ENCODE assay signal across 16 cellular contexts in the genomic region with DNA sequence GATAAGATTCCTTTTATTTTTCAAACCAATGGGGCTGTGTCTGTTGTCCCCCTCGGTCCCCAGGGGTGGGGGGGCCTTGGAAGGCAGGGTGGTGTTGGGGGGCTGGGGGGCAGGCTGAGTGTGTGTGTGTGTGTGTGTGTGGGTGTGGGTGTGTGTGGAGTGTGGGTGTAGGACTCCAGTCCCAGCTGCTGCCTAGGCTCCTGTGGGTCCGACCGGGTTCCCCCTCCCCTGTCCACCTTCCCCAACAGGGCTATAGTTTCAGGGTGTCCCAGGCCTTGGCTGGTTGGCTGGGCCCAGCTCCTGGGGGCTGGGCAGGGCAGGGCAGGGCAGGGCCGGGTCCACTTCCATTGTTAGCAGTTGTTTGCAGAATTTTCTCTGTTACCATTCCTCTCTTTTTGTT. TPM values are rescaled to one million over a fixed set of nuclear protein-coding genes. Genes with fewer than 3 reads are reported as not detected.
DNase-seq lines count a peak whose midpoint lies in the region; ATAC-seq and TF ChIP-seq lines count a peak whose summit lies in the region.
"Had no signal": no experiment of that assay in that cellular context is flagged by ENCODE, and none has a peak within 500 bp of the region (broad histone marks: within the 10 kb centered on the region; RNA-seq: fewer than 3 reads in every experiment).

No MANE protein-coding gene starts in this region.

- no peak for ATAC-seq in activated CD8-positive, alpha-beta T cell treated with anti-CD3 and anti-CD28 coated beads for 36 hours
- ATAC-seq in naive B cell (ENCODE audit: low read depth in 2 of 2): no peak
- ATAC-seq: foreskin keratinocyte had no signal

- peaks cover 20% of the 10 kb centered on the region for H3K36me3 Mint-ChIP-seq in T-helper 2 cell treated with Interferon-gamma antibody and Interleukin-4, amounts not matched to agents 5 μg/mL and 100 μg/mL, for 36 hours (ENCODE audit: low read depth)
- peaks cover 21% of the 10 kb centered on the region for H3K36me3 Mint-ChIP-seq in activated CD8-positive, alpha-beta T cell treated with anti-CD3 and anti-CD28 coated beads for 36 hours (ENCODE audit: low read depth)
- peaks cover 8 to 13% of the 10 kb centered on the region in 2 donors for H3K36me3 Mint-ChIP-seq in naive B cell

- no peak for TF ChIP-seq CTCF in activated CD8-positive, alpha-beta T cell treated with anti-CD3 and anti-CD28 coated beads for 36 hours (IDR thresholded peaks at IDR 0.05)

- H3K4me1 Mint-ChIP-seq in T-helper 2 cell treated with Interferon-gamma antibody and Interleukin-4, amounts not matched to agents 5 μg/mL and 100 μg/mL, for 36 hours (ENCODE audit: low read depth): peaks cover 16% of the 10 kb centered on the region
- H3K4me1 Mint-ChIP-seq in activated CD8-positive, alpha-beta T cell treated with anti-CD3 and anti-CD28 coated beads for 36 hours (ENCODE audit: low read depth): peaks cover 32% of the 10 kb centered on the region
- peaks cover 24 to 42% (median 29%) of the 10 kb centered on the region in 3 donors for H3K4me1 Mint-ChIP-seq in naive B cell

- H3K27me3 Mint-ChIP-seq in T-helper 2 cell treated with Interferon-gamma antibody and Interleukin-4, amounts not matched to agents 5 μg/mL and 100 μg/mL, for 36 hours (ENCODE audit: low read depth): peaks cover 3% of the 10 kb centered on the region
- H3K27me3 Mint-ChIP-seq in activated CD8-positive, alpha-beta T cell treated with anti-CD3 and anti-CD28 coated beads for 36 hours: no peaks in the 10 kb centered on the region
- no peaks in the 10 kb centered on the region for H3K27me3 Mint-ChIP-seq in naive B cell
- H3K27me3 Mint-ChIP-seq: progenitor cell of endocrine pancreas had no signal

- H3K27me3 ChIP-seq in stomach smooth muscle (ENCODE audit: control insufficient read depth in 1 of 2, insufficient read depth in 2 of 2, low read length in 2 of 2): no peaks in the 10 kb centered on the region
- H3K27me3 ChIP-seq: foreskin keratinocyte, SJSA1 had no signal

- H3K36me3 ChIP-seq in stomach smooth muscle (ENCODE audit: control insufficient read depth in 2 of 2, insufficient read depth in 2 of 2, low read length in 2 of 2): peaks cover 6 to 8% of the 10 kb centered on the region in 2 donors

- DNase-seq in T-helper 2 cell treated with Interferon-gamma antibody and Interleukin-4, amounts not matched to agents 5 μg/mL and 100 μg/mL, for 36 hours (ENCODE audit: low spot score): no peak
- DNase-seq in T-helper 2 cell (no peak), naive B cell (no peak), SW480 (ENCODE audit: low spot score) (no peak), GOT3 (lab: John Stamatoyannopoulos, UW) (no peak), NCI-H748 (lab: John Stamatoyannopoulos, UW; ENCODE audit: unreplicated experiment) (no peak)
- no peak for DNase-seq in activated CD8-positive, alpha-beta T cell treated with anti-CD3 and anti-CD28 coated beads for 36 hours
- DNase-seq: effector CD8-positive, alpha-beta T cell; foreskin keratinocyte; stimulated activated CD4-positive, alpha-beta T cell treated with anti-CD3 and anti-CD28 coated beads, Interleukin-1b, Interleukin-23, amount 100 ng/mL, for 48 hours; stimulated activated CD8-positive, alpha-beta memory T cell treated with anti-CD3 and anti-CD28 coated beads, Interleukin-4, amount 100 ng/mL, for 48 hours; WERI-Rb-1 had no signal

- H3K9me3 ChIP-seq in stomach smooth muscle (ENCODE audit: control insufficient read depth in 2 of 2, low read length in 2 of 2): no peaks in the 10 kb centered on the region
- H3K9me3 ChIP-seq: SJSA1 had no signal

- POLR2A ChIA-PET in activated CD8-positive, alpha-beta T cell treated with anti-CD3 and anti-CD28 coated beads for 36 hours (lab: Charles Lee): no interaction called here

- CTCF ChIA-PET in activated CD8-positive, alpha-beta T cell treated with anti-CD3 and anti-CD28 coated beads for 36 hours (lab: Charles Lee): interaction anchor here (1.0 to 2.1 kb wide), 4 partner anchors 9 to 127 kb away, joined by 3 to 23 read pairs (median 8); no protein-coding TSS in a partner anchor

- peak overlapping the region; percentile 99 for H3K27ac ChIP-seq in stomach smooth muscle (ENCODE audit: low read length)
- H3K27ac ChIP-seq: SJSA1, WERI-Rb-1 had no signal

- peaks cover 33% of the 10 kb centered on the region for H3K4me1 ChIP-seq in stomach smooth muscle (ENCODE audit: control insufficient read depth, insufficient read depth, low read length)

- peak overlapping the region; percentile 12 for H3K4me3 Mint-ChIP-seq in T-helper 2 cell treated with Interferon-gamma antibody and Interleukin-4, amounts not matched to agents 5 μg/mL and 100 μg/mL, for 36 hours
- no peak overlapping the region for H3K4me3 Mint-ChIP-seq in activated CD8-positive, alpha-beta T cell treated with anti-CD3 and anti-CD28 coated beads for 36 hours
- H3K4me3 Mint-ChIP-seq in naive B cell: peak overlapping the region in 3 of 8 donors; percentile 32 to 85 (median 63)

- H3K27ac Mint-ChIP-seq in T-helper 2 cell treated with Interferon-gamma antibody and Interleukin-4, amounts not matched to agents 5 μg/mL and 100 μg/mL, for 36 hours: peak overlapping the region; percentile 70
- peak overlapping the region; percentile 99 for H3K27ac Mint-ChIP-seq in activated CD8-positive, alpha-beta T cell treated with anti-CD3 and anti-CD28 coated beads for 36 hours
- H3K27ac Mint-ChIP-seq in naive B cell: peak overlapping the region; percentile 24 to 100 (median 70)

- intact Hi-C loops in activated CD8-positive, alpha-beta T cell treated with anti-CD3 and anti-CD28 coated beads for 36 hours (cut with micrococcal nuclease): no loop called here

- no peak overlapping the region for H3K9ac ChIP-seq in stomach smooth muscle (ENCODE audit: low read length in 2 of 2)

- H3K9me3 Mint-ChIP-seq in T-helper 2 cell treated with Interferon-gamma antibody and Interleukin-4, amounts not matched to agents 5 μg/mL and 100 μg/mL, for 36 hours: no peaks in the 10 kb centered on the region
- no peaks in the 10 kb centered on the region for H3K9me3 Mint-ChIP-seq in activated CD8-positive, alpha-beta T cell treated with anti-CD3 and anti-CD28 coated beads for 36 hours
- peaks cover 0 to 2% (median 0%) of the 10 kb centered on the region in 7 donors for H3K9me3 Mint-ChIP-seq in naive B cell

- H3K4me3 ChIP-seq in stomach smooth muscle (ENCODE audit: low read length in 2 of 2): no peak overlapping the region
- H3K4me3 ChIP-seq: SJSA1 had no signal

RNA-seq across cellular contexts. Expression of gene NFX1, which starts 2.1 kb away (rescaled TPM):
- total RNA-seq in activated CD8-positive, alpha-beta T cell treated with anti-CD3 and anti-CD28 coated beads for 36 hours: 10 to 100 TPM; 37.4 to 38.9 TPM
- polyA plus RNA-seq in naive B cell (ENCODE audit: low read depth in 6 of 6): 10 to 100 TPM; 25.7 to 59.9 (median 41.2) TPM

RNA-seq across cellular contexts. Expression of gene CHMP5, which starts 23.4 kb away (rescaled TPM):
- total RNA-seq in activated CD8-positive, alpha-beta T cell treated with anti-CD3 and anti-CD28 coated beads for 36 hours: 10 to 100 TPM; 64.6 to 74.2 TPM
- 10 to 100 TPM; 41.6 to 76.4 (median 54.2) TPM for polyA plus RNA-seq in naive B cell (ENCODE audit: low read depth in 6 of 6)

RNA-seq across cellular contexts. Expression of gene BAG1, which starts 23.7 kb away (rescaled TPM):
- 10 to 100 TPM; 55.6 to 61.6 TPM for total RNA-seq in activated CD8-positive, alpha-beta T cell treated with anti-CD3 and anti-CD28 coated beads for 36 hours
- polyA plus RNA-seq in naive B cell (ENCODE audit: low read depth in 6 of 6): 10 to 100 TPM; 45.7 to 85.6 (median 73.2) TPM

RNA-seq across cellular contexts. Expression of gene SPINK4, which starts 48.3 kb away (rescaled TPM):
- not detected for total RNA-seq in activated CD8-positive, alpha-beta T cell treated with anti-CD3 and anti-CD28 coated beads for 36 hours
- not detected for polyA plus RNA-seq in naive B cell (ENCODE audit: low read depth in 6 of 6)
- total RNA-seq: A172, foreskin keratinocyte, progenitor cell of endocrine pancreas, SJSA1 had no signal
- polyA plus RNA-seq: foreskin keratinocyte had no signal
